In the genomic region with DNA sequence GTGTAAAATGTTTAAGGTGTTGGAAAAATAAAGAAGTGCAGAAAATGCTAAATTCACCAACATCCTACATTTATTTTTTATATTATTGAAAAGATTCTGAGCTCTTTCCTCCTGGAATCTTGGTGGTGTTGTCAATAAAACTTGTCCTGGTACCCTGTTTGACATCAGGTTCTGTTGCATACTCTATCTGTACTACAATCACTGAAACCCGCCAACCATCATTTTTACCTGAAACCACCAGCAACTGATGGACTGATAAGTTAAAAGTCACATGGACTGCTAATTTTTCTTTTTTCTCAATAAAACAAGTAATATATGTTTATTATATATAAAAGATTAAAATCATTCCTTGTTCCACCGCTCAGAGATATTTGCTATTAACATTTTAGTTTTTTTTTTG, we compare ENCODE assay signal across 37 cellular contexts. TPM values are rescaled to one million over a fixed set of nuclear protein-coding genes. Genes with fewer than 3 reads are reported as not detected.
DNase-seq lines count a peak whose midpoint lies in the region; ATAC-seq, FAIRE-seq and TF ChIP-seq lines count a peak whose summit lies in the region.
"Had no signal": no experiment of that assay in that cellular context is flagged by ENCODE, and none has a peak within 500 bp of the region (broad histone marks: within the 10 kb centered on the region; RNA-seq: fewer than 3 reads in every experiment).

No MANE protein-coding gene starts in this region.

- peak; percentile 11 for FAIRE-seq in GM19239 (lab: Jason Lieb, UNC)
- FAIRE-seq: D721Med, endometrium, H54, islet of Langerhans had no signal

- CTCF ChIA-PET in activated naive CD4-positive, alpha-beta T cell treated with anti-CD3 and anti-CD28 coated beads, Interleukin-2, amount 10 ng/mL, durations not matched to agents 7 days and 5 days (lab: Charles Lee), result interaction anchor here (1.3 to 1.5 kb wide), 2 partner anchors 11 to 25 kb away, joined by 3 read pairs; no protein-coding TSS in a partner anchor

- H4K20me1 ChIP-seq in smooth muscle cell (ENCODE audit: low read depth), result no peaks in the 10 kb centered on the region

- H3K36me3 ChIP-seq in smooth muscle cell (ENCODE audit: low read depth) (no peaks in the 10 kb centered on the region), left ventricle myocardium inferior (no peaks in the 10 kb centered on the region)
- H3K36me3 ChIP-seq: esophagus squamous epithelium, MG63, transverse colon had no signal

- no peaks in the 10 kb centered on the region for H3K27me3 Mint-ChIP-seq in activated naive CD4-positive, alpha-beta T cell treated with anti-CD3 and anti-CD28 coated beads, Interleukin-2, amount 10 ng/mL, durations not matched to agents 7 days and 5 days
- no peaks in the 10 kb centered on the region for H3K27me3 Mint-ChIP-seq in activated T-helper 17 cell treated with anti-CD3 and anti-CD28 coated beads, Interleukin-2, amount 50 U/mL, for 72 hours

- ATAC-seq in activated T-helper 17 cell treated with anti-CD3 and anti-CD28 coated beads, Interleukin-2, amount 50 U/mL, for 72 hours (replicated peaks), result no peak
- ATAC-seq: foreskin keratinocyte, left lobe of liver, psoas muscle, sciatic nerve, WTC11 had no signal

- H3K27me3 ChIP-seq in smooth muscle cell (ENCODE audit: low read depth) (no peaks in the 10 kb centered on the region), left ventricle myocardium inferior (ENCODE audit: low read depth) (no peaks in the 10 kb centered on the region)
- H3K27me3 ChIP-seq: esophagus squamous epithelium, foreskin keratinocyte, MG63, transverse colon had no signal

- peak overlapping the region; percentile 81 for H3K27ac Mint-ChIP-seq in activated naive CD4-positive, alpha-beta T cell treated with anti-CD3 and anti-CD28 coated beads, Interleukin-2, amount 10 ng/mL, durations not matched to agents 7 days and 5 days
- H3K27ac Mint-ChIP-seq in activated T-helper 17 cell treated with anti-CD3 and anti-CD28 coated beads, Interleukin-2, amount 50 U/mL, for 72 hours, result peak overlapping the region; percentile 85
- H3K27ac Mint-ChIP-seq: WTC11 had no signal

- H3K4me3 ChIP-seq in smooth muscle cell, result no peak overlapping the region
- no peak overlapping the region for H3K4me3 ChIP-seq in left ventricle myocardium inferior
- H3K4me3 ChIP-seq: dorsolateral prefrontal cortex, esophagus squamous epithelium, MG63, psoas muscle, transverse colon had no signal

- peaks cover 46% of the 10 kb centered on the region for H3K36me3 Mint-ChIP-seq in activated naive CD4-positive, alpha-beta T cell treated with anti-CD3 and anti-CD28 coated beads, Interleukin-2, amount 10 ng/mL, durations not matched to agents 7 days and 5 days
- H3K36me3 Mint-ChIP-seq in activated T-helper 17 cell treated with anti-CD3 and anti-CD28 coated beads, Interleukin-2, amount 50 U/mL, for 72 hours (ENCODE audit: low read depth), result no peaks in the 10 kb centered on the region
- H3K36me3 Mint-ChIP-seq: WTC11 had no signal

- 50% methylated on average over 2 of the region's 2 CpGs for WGBS in smooth muscle cell (ENCODE audit: low lambda C conversion rate)

- intact Hi-C loops in left ventricle myocardium inferior (cut with micrococcal nuclease), result no loop called here

- peaks cover 2% of the 10 kb centered on the region for H3K9me3 Mint-ChIP-seq in activated naive CD4-positive, alpha-beta T cell treated with anti-CD3 and anti-CD28 coated beads, Interleukin-2, amount 10 ng/mL, durations not matched to agents 7 days and 5 days
- H3K9me3 Mint-ChIP-seq in activated T-helper 17 cell treated with anti-CD3 and anti-CD28 coated beads, Interleukin-2, amount 50 U/mL, for 72 hours, result no peaks in the 10 kb centered on the region
- H3K9me3 Mint-ChIP-seq: WTC11 had no signal

- no peak overlapping the region for H3K9ac ChIP-seq in smooth muscle cell (ENCODE audit: low read depth)

- H3K4me1 ChIP-seq in smooth muscle cell (ENCODE audit: low read depth) (no peaks in the 10 kb centered on the region), left ventricle myocardium inferior (no peaks in the 10 kb centered on the region)
- H3K4me1 ChIP-seq: foreskin keratinocyte, psoas muscle, transverse colon had no signal

- DNase-seq in activated naive CD4-positive, alpha-beta T cell treated with anti-CD3 and anti-CD28 coated beads, Interleukin-2, amount 10 ng/mL, durations not matched to agents 7 days and 5 days, result no peak
- no peak for DNase-seq in activated naive CD4-positive, alpha-beta T cell treated with Interleukin-2 at 50 U/mL for 16 hours
- DNase-seq in GM19239 (ENCODE audit: insufficient read length, low spot score) (no peak), smooth muscle cell (lab: John Stamatoyannopoulos, UW; ENCODE audit: unreplicated experiment) (no peak), NCI-H2107 (lab: John Stamatoyannopoulos, UW) (no peak), left ventricle myocardium inferior (no peak)
- no peak for DNase-seq in stimulated activated CD4-positive, alpha-beta T cell treated with anti-CD3 and anti-CD28 coated beads, Interleukin-4, amount 100 ng/mL, for 4 hours
- DNase-seq: activated CD8-positive, alpha-beta memory T cell treated with anti-CD3 and anti-CD28 coated beads for 24 hours; activated naive CD4-positive, alpha-beta T cell; C1 segment of cervical spinal cord; dorsolateral prefrontal cortex; esophagus squamous epithelium; foreskin keratinocyte; head of caudate nucleus; KG1; mesendoderm; MG63; NCI-H1105; NCI-H187; NCI-H2171; NCI-H82; psoas muscle; stimulated activated CD4-positive, alpha-beta T cell treated with anti-CD3 and anti-CD28 coated beads, Interleukin-12 subunit alpha, Interleukin-12 subunit beta, amount 100 ng/mL, for 4 hours; stimulated activated CD4-positive, alpha-beta T cell treated with anti-CD3 and anti-CD28 coated beads, Interleukin-2, amount 100 ng/mL, for 48 hours; transverse colon had no signal

- H3K79me2 ChIP-seq in smooth muscle cell (ENCODE audit: low read depth), result no peaks in the 10 kb centered on the region

- no peak for TF ChIP-seq CTCF in smooth muscle cell (IDR thresholded peaks at IDR 0.05; ENCODE audit: borderline replicate concordance, insufficient read depth, poor library complexity, severe bottlenecking)
- no peak for TF ChIP-seq CTCF in left ventricle myocardium inferior (IDR thresholded peaks at IDR 0.05; ENCODE audit: borderline replicate concordance)

- H3K4me3 Mint-ChIP-seq in activated naive CD4-positive, alpha-beta T cell treated with anti-CD3 and anti-CD28 coated beads, Interleukin-2, amount 10 ng/mL, durations not matched to agents 7 days and 5 days, result no peak overlapping the region
- H3K4me3 Mint-ChIP-seq in activated T-helper 17 cell treated with anti-CD3 and anti-CD28 coated beads, Interleukin-2, amount 50 U/mL, for 72 hours, result peak overlapping the region; percentile 70
- H3K4me3 Mint-ChIP-seq: WTC11 had no signal

- H3K4me2 ChIP-seq in smooth muscle cell, result peak overlapping the region; percentile 45

- no peaks in the 10 kb centered on the region for H3F3A ChIP-seq in smooth muscle cell (ENCODE audit: low read depth)

- peaks cover 33% of the 10 kb centered on the region for H3K4me1 Mint-ChIP-seq in activated naive CD4-positive, alpha-beta T cell treated with anti-CD3 and anti-CD28 coated beads, Interleukin-2, amount 10 ng/mL, durations not matched to agents 7 days and 5 days
- H3K4me1 Mint-ChIP-seq in activated T-helper 17 cell treated with anti-CD3 and anti-CD28 coated beads, Interleukin-2, amount 50 U/mL, for 72 hours, result peaks cover 16% of the 10 kb centered on the region
- H3K4me1 Mint-ChIP-seq: WTC11 had no signal

- H3K9me3 ChIP-seq in smooth muscle cell (replicated peaks; ENCODE audit: low read depth) (no peaks in the 10 kb centered on the region), left ventricle myocardium inferior (replicated peaks) (no peaks in the 10 kb centered on the region)
- H3K9me3 ChIP-seq: esophagus squamous epithelium, MG63, psoas muscle, transverse colon had no signal

- no peak overlapping the region for H3K27ac ChIP-seq in smooth muscle cell (ENCODE audit: low read depth)
- H3K27ac ChIP-seq in left ventricle myocardium inferior (replicated peaks), result no peak overlapping the region
- H3K27ac ChIP-seq: dorsolateral prefrontal cortex, foreskin keratinocyte, psoas muscle, transverse colon had no signal

- H2AFZ ChIP-seq in smooth muscle cell (ENCODE audit: low read depth), result peak overlapping the region; percentile 34

RNA-seq across cellular contexts. Expression of a gene that starts 23.4 kb away (rescaled TPM):
- 1 to 10 TPM; 2.6 to 2.7 TPM for total RNA-seq in activated T-helper 17 cell treated with anti-CD3 and anti-CD28 coated beads, Interleukin-2, amount 50 U/mL, for 72 hours
- total RNA-seq in smooth muscle cell, result not detected in 2 replicates
- not detected in 2 replicates for polyA plus RNA-seq in smooth muscle cell
- total RNA-seq in left ventricle myocardium inferior, result not detected
- total RNA-seq: chondrocyte, dorsolateral prefrontal cortex, foreskin keratinocyte, left lobe of liver, myocyte, NCI-H460, RPMI7951, WTC11 had no signal
- polyA plus RNA-seq: foreskin keratinocyte had no signal

RNA-seq across cellular contexts. Expression of a gene that starts 36.6 kb away (rescaled TPM):
- total RNA-seq in activated T-helper 17 cell treated with anti-CD3 and anti-CD28 coated beads, Interleukin-2, amount 50 U/mL, for 72 hours, result 10 to 100 TPM; 30.9 to 64.9 TPM
- total RNA-seq in smooth muscle cell (22.3 and 25.1 TPM in 2 replicates), left ventricle myocardium inferior (9.0 TPM)
- polyA plus RNA-seq in smooth muscle cell, result 7.5 and 11.2 TPM in 2 replicates
